Comparison of ENCODE assay signal across 18 cellular contexts in the genomic region with DNA sequence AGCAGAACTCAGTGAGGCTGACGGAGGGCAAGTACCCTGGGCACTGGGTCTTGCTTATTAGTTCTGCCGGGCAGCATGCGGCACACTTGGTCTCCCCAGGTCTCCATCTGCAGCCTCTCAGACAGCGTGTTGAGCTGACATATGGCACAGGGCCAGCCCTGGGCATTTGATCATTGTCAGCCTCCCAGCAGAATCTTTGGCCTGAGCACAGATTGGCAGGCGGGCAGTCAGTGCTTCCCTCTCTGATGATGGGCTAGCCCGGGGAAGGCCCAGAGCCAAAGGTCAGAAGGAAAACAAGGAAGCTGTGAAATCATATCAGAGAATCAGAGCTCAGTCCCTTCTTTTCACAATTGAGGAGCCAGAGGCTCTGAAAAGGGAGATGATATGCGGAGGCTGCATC.
DNase-seq lines count a peak whose midpoint lies in the region; TF ChIP-seq lines count a peak whose summit lies in the region.
"Had no signal": no experiment of that assay in that cellular context is flagged by ENCODE, and none has a peak within 500 bp of the region (broad histone marks: within the 10 kb centered on the region; RNA-seq: fewer than 3 reads in every experiment).

No MANE protein-coding gene starts in this region.

- no peak for TF ChIP-seq POLR2A in testis (IDR thresholded peaks at IDR 0.05)

- H3K4me1 ChIP-seq in mesendoderm (ENCODE audit: control insufficient read depth, low read depth, low read length) (peaks cover 3% of the 10 kb centered on the region), testis (no peaks in the 10 kb centered on the region)
- H3K4me1 ChIP-seq: A549, breast epithelium had no signal

- no peak overlapping the region for H3K9ac ChIP-seq in mesendoderm (ENCODE audit: low read length)

- H3K4me3 ChIP-seq in dorsolateral prefrontal cortex (peak overlapping the region in 22 of 59 donors; percentile 3 to 43 (median 11)), mesendoderm (ENCODE audit: low read length) (no peak overlapping the region), testis (no peak overlapping the region)
- H3K4me3 ChIP-seq: A549, breast epithelium had no signal

- peak overlapping the region; percentile 95 for H4K8ac ChIP-seq in mesendoderm (ENCODE audit: low read depth, low read length)

- H3K79me2 ChIP-seq in mesendoderm (ENCODE audit: control insufficient read depth, insufficient read depth, low read length), result no peaks in the 10 kb centered on the region

- DNase-seq in NCI-H2171 treated with DMSO at 0.1 percent for 48 hours (lab: John Stamatoyannopoulos, UW) (peak; percentile 35), NCI-H2171 (lab: John Stamatoyannopoulos, UW) (no peak), dorsolateral prefrontal cortex (peak; percentile 73 to 96 (median 86)), mesendoderm (peak; percentile 1), testis (peak; percentile 58), NCI-H1417 treated with DMSO at 0.1 percent for 48 hours (lab: John Stamatoyannopoulos, UW) (no peak), dedifferentiated amniotic fluid mesenchymal stem cell (ENCODE audit: extremely low spot score) (no peak)
- no peak for DNase-seq in activated CD4-positive, alpha-beta T cell treated with anti-CD3 and anti-CD28 coated beads for 1 hour
- DNase-seq: activated CD4-positive, alpha-beta T cell treated with anti-CD3 and anti-CD28 coated beads, Interleukin-2, amount 10 ng/mL, durations not matched to agents 24 days and 14 days; activated naive CD4-positive, alpha-beta T cell treated with anti-CD3 and anti-CD28 coated beads for 36 hours; CD4-positive, alpha-beta memory T cell; effector memory CD8-positive, alpha-beta T cell; EL; H7; NCI-H1930; trophoblast cell had no signal

- H4K5ac ChIP-seq in mesendoderm (ENCODE audit: low read length), result no peak overlapping the region

- H3K36me3 ChIP-seq in mesendoderm (ENCODE audit: control insufficient read depth, insufficient read depth, low read length), result no peaks in the 10 kb centered on the region
- H3K36me3 ChIP-seq in testis (ENCODE audit: low read depth, missing control alignments), result no peaks in the 10 kb centered on the region
- H3K36me3 ChIP-seq: breast epithelium had no signal

- no peak overlapping the region for H3K56ac ChIP-seq in mesendoderm (ENCODE audit: low read length)

- no peak overlapping the region for H2BK5ac ChIP-seq in mesendoderm (ENCODE audit: low read length)

- WGBS in mesendoderm (ENCODE audit: extremely low coverage, insufficient coverage, low lambda C conversion rate), result no CpG with 5 or more reads among the region's 7 CpGs
- WGBS in testis, 2 donors, result 45 to 61% methylated on average over 7 of the region's 7 CpGs

- H3K18ac ChIP-seq in mesendoderm (ENCODE audit: low read length), result no peak overlapping the region

- no peaks in the 10 kb centered on the region for H3K79me1 ChIP-seq in mesendoderm (ENCODE audit: low read length)

- intact Hi-C loops in dorsolateral prefrontal cortex (cut with DNase I) (loop anchor here in 1 of 2 donors (5.0 kb wide), 1 partner anchor 43 kb away; no protein-coding TSS in a partner anchor), testis (cut with DNase I; ENCODE audit: low total_unique reads) (no loop called here)

- H2AK5ac ChIP-seq in mesendoderm (ENCODE audit: low read length), result no peak overlapping the region

- H3K27ac ChIP-seq in dorsolateral prefrontal cortex, result peak overlapping the region in 39 of 59 donors; percentile 10 to 81 (median 43)
- H3K27ac ChIP-seq in mesendoderm (ENCODE audit: low read depth, low read length), result no peak overlapping the region
- no peak overlapping the region for H3K27ac ChIP-seq in testis
- H3K27ac ChIP-seq: A549, breast epithelium had no signal

- no peak overlapping the region for H2BK15ac ChIP-seq in mesendoderm (replicated peaks; ENCODE audit: low read depth)

- H3K4ac ChIP-seq in mesendoderm (ENCODE audit: low read depth, low read length), result no peak overlapping the region

- H2BK120ac ChIP-seq in mesendoderm (ENCODE audit: low read depth, low read length), result no peak overlapping the region

- H3K9me3 ChIP-seq in testis, result no peaks in the 10 kb centered on the region
- H3K9me3 ChIP-seq: A549, breast epithelium had no signal

- H3K23ac ChIP-seq in mesendoderm (ENCODE audit: low read length), result no peak overlapping the region

- H3K27me3 ChIP-seq in dorsolateral prefrontal cortex (no peaks in the 10 kb centered on the region), mesendoderm (ENCODE audit: insufficient read depth, low read length, poor library complexity) (no peaks in the 10 kb centered on the region), testis (no peaks in the 10 kb centered on the region)
- H3K27me3 ChIP-seq: breast epithelium had no signal

- TF ChIP-seq CTCF in dorsolateral prefrontal cortex (IDR thresholded peaks at IDR 0.05 in 54 of 56, conservative IDR thresholded peaks at IDR 0.05 in 2 of 56; ENCODE audit: low read depth in 1 of 56, partially characterized antibody in 56 of 56) (peak in 3 of 56 donors; percentile 8 to 31 (median 13)), testis (IDR thresholded peaks at IDR 0.05) (no peak)

- no peak overlapping the region for H3K4me2 ChIP-seq in mesendoderm (ENCODE audit: low read length)
- H3K4me2 ChIP-seq: A549 had no signal

Comparison
In these comparisons a context has a peak if more than half of its experiments do, and no peak if none do; other contexts are left out.
1. DNase-seq: peak in NCI-H2171 treated with DMSO at 0.1 percent for 48 hours (single experiment), dorsolateral prefrontal cortex (10 of 10), mesendoderm (single experiment) and testis (single experiment); none in NCI-H2171 (single experiment), NCI-H1417 treated with DMSO at 0.1 percent for 48 hours (single experiment), dedifferentiated amniotic fluid mesenchymal stem cell (single experiment) and activated CD4-positive, alpha-beta T cell treated with anti-CD3 and anti-CD28 coated beads for 1 hour (single experiment).
2. H3K27ac ChIP-seq: peak in dorsolateral prefrontal cortex (39 of 59); none in mesendoderm (single experiment) and testis (0 of 2).